9 cellular contexts compared by ENCODE assay signal in genomic region chr3:47017504-47018268, GRCh38. TPM values are rescaled to one million over a fixed set of nuclear protein-coding genes. Genes with fewer than 3 reads are reported as not detected.
A peak's percentile ranks its signal among the peaks of the same experiment; 100 is the strongest.
DNase-seq lines count a peak whose midpoint lies in the region; ATAC-seq and TF ChIP-seq lines count a peak whose summit lies in the region.
"Had no signal": no experiment of that assay in that cellular context is flagged by ENCODE, and none has a peak within 500 bp of the region (broad histone marks: within the 10 kb centered on the region; RNA-seq: fewer than 3 reads in every experiment).

No MANE protein-coding gene starts in this region.

- H3K27me3 Mint-ChIP-seq in activated CD4-positive, alpha-beta T cell treated with anti-CD3 and anti-CD28 coated beads for 36 hours: no peaks in the 10 kb centered on the region

- no peak for TF ChIP-seq POLR2A in esophagus muscularis mucosa (IDR thresholded peaks at IDR 0.05; ENCODE audit: low read depth)

- H3K27ac ChIP-seq in effector memory CD4-positive, alpha-beta T cell (ENCODE audit: insufficient read depth, low read length, poor library complexity, severe bottlenecking): peak overlapping the region; percentile 46
- no peak overlapping the region for H3K27ac ChIP-seq in esophagus muscularis mucosa (replicated peaks in 1 of 4)

- peak overlapping the region; percentile 54 for H3K4me2 ChIP-seq in skeletal muscle satellite cell (ENCODE audit: low read length)

- CTCF ChIA-PET in activated CD4-positive, alpha-beta T cell treated with anti-CD3 and anti-CD28 coated beads for 36 hours (lab: Charles Lee): interaction anchor here (0.6 to 0.7 kb wide), 3 partner anchors 64 to 1107 kb away, joined by 3 read pairs; no protein-coding TSS in a partner anchor

- no peak overlapping the region for H3K4me3 ChIP-seq in effector memory CD4-positive, alpha-beta T cell (ENCODE audit: insufficient read depth, low read depth, low read length, poor library complexity, severe bottlenecking)
- H3K4me3 ChIP-seq in skeletal muscle satellite cell (ENCODE audit: low read length) (no peak overlapping the region), esophagus muscularis mucosa (no peak overlapping the region)

- H3K9me3 Mint-ChIP-seq in activated CD4-positive, alpha-beta T cell treated with anti-CD3 and anti-CD28 coated beads for 36 hours (ENCODE audit: low read depth): no peaks in the 10 kb centered on the region

- H3K4me1 ChIP-seq in effector memory CD4-positive, alpha-beta T cell (ENCODE audit: control insufficient read depth, insufficient read depth, low read length, poor library complexity, severe bottlenecking): peaks cover 9% of the 10 kb centered on the region
- H3K4me1 ChIP-seq in skeletal muscle satellite cell (ENCODE audit: control insufficient read depth, insufficient read depth, low read length): peaks cover 22% of the 10 kb centered on the region
- H3K4me1 ChIP-seq in esophagus muscularis mucosa: peaks cover 11 to 30% (median 27%) of the 10 kb centered on the region in 4 donors

- POLR2A ChIA-PET in activated CD4-positive, alpha-beta T cell treated with anti-CD3 and anti-CD28 coated beads for 36 hours (lab: Charles Lee): interaction anchor here (0.6 kb wide), 1 partner anchor 781 kb away, joined by 3 read pairs; no protein-coding TSS in a partner anchor

- ATAC-seq in activated CD4-positive, alpha-beta T cell treated with anti-CD3 and anti-CD28 coated beads for 36 hours: no peak

- no peak for TF ChIP-seq EP300 in esophagus muscularis mucosa (IDR thresholded peaks at IDR 0.05)

- H3K36me3 Mint-ChIP-seq in activated CD4-positive, alpha-beta T cell treated with anti-CD3 and anti-CD28 coated beads for 36 hours (ENCODE audit: low read depth): peaks cover 23% of the 10 kb centered on the region

- intact Hi-C loops in activated CD4-positive, alpha-beta T cell treated with anti-CD3 and anti-CD28 coated beads for 36 hours (cut with DNase I, micrococcal nuclease): loop anchor here (1.0 to 10.0 kb wide), 8 partner anchors 21 to 363 kb away; partner anchors contain the start of genes KIF9 (in 1 of the 2), KLHL18 (in 1 of the 2), PTPN23 (in 1 of the 2) and SETD2 (in 1 of the 2)
- intact Hi-C loops in esophagus muscularis mucosa (cut with DNase I) (no loop called here), posterior cingulate gyrus (cut with DNase I) (loop anchor here (5.0 kb wide), 1 partner anchor 260 kb away; no protein-coding TSS in a partner anchor)

- H3K27ac Mint-ChIP-seq in activated CD4-positive, alpha-beta T cell treated with anti-CD3 and anti-CD28 coated beads for 36 hours: peak overlapping the region; percentile 85

- H3K9me3 ChIP-seq in effector memory CD4-positive, alpha-beta T cell (ENCODE audit: control insufficient read depth, low read length): no peaks in the 10 kb centered on the region
- no peaks in the 10 kb centered on the region for H3K9me3 ChIP-seq in skeletal muscle satellite cell (replicated peaks; ENCODE audit: low read length)
- no peaks in the 10 kb centered on the region for H3K9me3 ChIP-seq in esophagus muscularis mucosa

- H3K27me3 ChIP-seq in effector memory CD4-positive, alpha-beta T cell (replicated peaks; ENCODE audit: control insufficient read depth, insufficient read depth, low read length, poor library complexity, severe bottlenecking): no peaks in the 10 kb centered on the region
- H3K27me3 ChIP-seq in skeletal muscle satellite cell (ENCODE audit: control insufficient read depth, insufficient read depth, low read length) (no peaks in the 10 kb centered on the region), esophagus muscularis mucosa (no peaks in the 10 kb centered on the region)

- WGBS in esophagus muscularis mucosa: 84% methylated on average over 6 of the region's 6 CpGs

- no peak for DNase-seq in activated CD4-positive, alpha-beta T cell treated with anti-CD3 and anti-CD28 coated beads for 36 hours
- DNase-seq in activated CD4-positive, alpha-beta T cell treated with anti-CD3 and anti-CD28 coated beads, Interleukin-2, amount 50 U/mL, for 48 hours: no peak
- peak; percentile 10 for DNase-seq in NCI-H2029 (lab: John Stamatoyannopoulos, UW)
- no peak for DNase-seq in effector memory CD4-positive, alpha-beta T cell
- DNase-seq in SIG-M5 (lab: John Stamatoyannopoulos, UW): no peak
- no peak for DNase-seq in esophagus muscularis mucosa (ENCODE audit: extremely low spot score)
- no peak for DNase-seq in posterior cingulate gyrus
- DNase-seq: NCI-H526 had no signal

- no peak for TF ChIP-seq CTCF in esophagus muscularis mucosa (IDR thresholded peaks at IDR 0.05)

- H3K4me1 Mint-ChIP-seq in activated CD4-positive, alpha-beta T cell treated with anti-CD3 and anti-CD28 coated beads for 36 hours: peaks cover 48% of the 10 kb centered on the region

- peaks cover 37% of the 10 kb centered on the region for H3K36me3 ChIP-seq in effector memory CD4-positive, alpha-beta T cell (ENCODE audit: control insufficient read depth, insufficient read depth, low read length)
- H3K36me3 ChIP-seq in skeletal muscle satellite cell (ENCODE audit: insufficient read depth, low read length): peaks cover 33% of the 10 kb centered on the region
- H3K36me3 ChIP-seq in esophagus muscularis mucosa: peaks cover 21 to 71% (median 48%) of the 10 kb centered on the region in 4 donors

- H3K4me3 Mint-ChIP-seq in activated CD4-positive, alpha-beta T cell treated with anti-CD3 and anti-CD28 coated beads for 36 hours: peak overlapping the region; percentile 24

- no peak overlapping the region for H3K9ac ChIP-seq in skeletal muscle satellite cell (ENCODE audit: low read depth, low read length)

RNA-seq across cellular contexts. Expression of gene NBEAL2, which starts 38.2 kb away (rescaled TPM):
- total RNA-seq in activated CD4-positive, alpha-beta T cell treated with anti-CD3 and anti-CD28 coated beads for 36 hours: 10 to 100 TPM; 83.4 to 84.9 TPM
- total RNA-seq in skeletal muscle satellite cell (2012; rRNA removed): 3.3 and 3.7 TPM in 2 replicates
- total RNA-seq in esophagus muscularis mucosa: 10 to 100 TPM; 16.6 to 22.1 (median 21.2) TPM

RNA-seq across cellular contexts. Expression of gene CCDC12, which starts 41.1 kb away (rescaled TPM):
- total RNA-seq in activated CD4-positive, alpha-beta T cell treated with anti-CD3 and anti-CD28 coated beads for 36 hours: 10 to 100 TPM; 45.4 to 47.8 TPM
- 19.2 and 27.4 TPM in 2 replicates for total RNA-seq in skeletal muscle satellite cell (2012; rRNA removed)
- total RNA-seq in esophagus muscularis mucosa: 10 to 100 TPM; 27.5 to 54.8 (median 36.7) TPM
